Comparison of ENCODE assay signal across 2 cellular contexts in the genomic region with DNA sequence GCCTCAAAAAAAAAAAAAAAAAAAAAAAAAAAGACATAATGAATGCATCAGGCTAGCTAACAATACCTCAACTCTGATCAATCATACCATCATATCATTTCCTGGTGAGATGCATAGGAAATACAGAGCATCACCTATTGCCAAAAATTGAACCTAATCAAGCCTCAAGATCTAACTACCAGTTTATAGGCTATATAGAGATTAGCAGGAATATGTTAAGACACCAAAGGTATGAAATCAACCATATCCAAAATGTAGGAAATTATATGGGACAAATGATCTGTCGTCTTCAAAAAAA.
TF ChIP-seq lines count a peak whose summit lies in the region.

No MANE protein-coding gene starts in this region.

TF ChIP-seq in HEK293, 187 proteins besides CTCF, POLR2A, EP300 and RAD21 (continues in another document):
- TF ChIP-seq, protein P1, sequence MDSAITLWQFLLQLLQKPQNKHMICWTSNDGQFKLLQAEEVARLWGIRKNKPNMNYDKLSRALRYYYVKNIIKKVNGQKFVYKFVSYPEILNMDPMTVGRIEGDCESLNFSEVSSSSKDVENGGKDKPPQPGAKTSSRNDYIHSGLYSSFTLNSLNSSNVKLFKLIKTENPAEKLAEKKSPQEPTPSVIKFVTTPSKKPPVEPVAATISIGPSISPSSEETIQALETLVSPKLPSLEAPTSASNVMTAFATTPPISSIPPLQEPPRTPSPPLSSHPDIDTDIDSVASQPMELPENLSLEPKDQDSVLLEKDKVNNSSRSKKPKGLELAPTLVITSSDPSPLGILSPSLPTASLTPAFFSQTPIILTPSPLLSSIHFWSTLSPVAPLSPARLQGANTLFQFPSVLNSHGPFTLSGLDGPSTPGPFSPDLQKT (IDR thresholded peaks at IDR 0.05; ENCODE audit: borderline replicate concordance, low read depth, low read length), result no peak
- TF ChIP-seq ZNF335 (tag by site-specific recombination; conservative IDR thresholded peaks at IDR 0.05), result peak; percentile 91
- TF ChIP-seq, protein P2, sequence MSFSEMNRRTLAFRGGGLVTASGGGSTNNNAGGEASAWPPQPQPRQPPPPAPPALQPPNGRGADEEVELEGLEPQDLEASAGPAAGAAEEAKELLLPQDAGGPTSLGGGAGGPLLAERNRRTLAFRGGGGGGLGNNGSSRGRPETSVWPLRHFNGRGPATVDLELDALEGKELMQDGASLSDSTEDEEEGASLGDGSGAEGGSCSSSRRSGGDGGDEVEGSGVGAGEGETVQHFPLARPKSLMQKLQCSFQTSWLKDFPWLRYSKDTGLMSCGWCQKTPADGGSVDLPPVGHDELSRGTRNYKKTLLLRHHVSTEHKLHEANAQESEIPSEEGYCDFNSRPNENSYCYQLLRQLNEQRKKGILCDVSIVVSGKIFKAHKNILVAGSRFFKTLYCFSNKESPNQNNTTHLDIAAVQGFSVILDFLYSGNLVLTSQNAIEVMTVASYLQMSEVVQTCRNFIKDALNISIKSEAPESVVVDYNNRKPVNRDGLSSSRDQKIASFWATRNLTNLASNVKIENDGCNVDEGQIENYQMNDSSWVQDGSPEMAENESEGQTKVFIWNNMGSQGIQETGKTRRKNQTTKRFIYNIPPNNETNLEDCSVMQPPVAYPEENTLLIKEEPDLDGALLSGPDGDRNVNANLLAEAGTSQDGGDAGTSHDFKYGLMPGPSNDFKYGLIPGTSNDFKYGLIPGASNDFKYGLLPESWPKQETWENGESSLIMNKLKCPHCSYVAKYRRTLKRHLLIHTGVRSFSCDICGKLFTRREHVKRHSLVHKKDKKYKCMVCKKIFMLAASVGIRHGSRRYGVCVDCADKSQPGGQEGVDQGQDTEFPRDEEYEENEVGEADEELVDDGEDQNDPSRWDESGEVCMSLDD (tag by site-specific recombination; IDR thresholded peaks at IDR 0.05), result no peak
- TF ChIP-seq, protein P3, sequence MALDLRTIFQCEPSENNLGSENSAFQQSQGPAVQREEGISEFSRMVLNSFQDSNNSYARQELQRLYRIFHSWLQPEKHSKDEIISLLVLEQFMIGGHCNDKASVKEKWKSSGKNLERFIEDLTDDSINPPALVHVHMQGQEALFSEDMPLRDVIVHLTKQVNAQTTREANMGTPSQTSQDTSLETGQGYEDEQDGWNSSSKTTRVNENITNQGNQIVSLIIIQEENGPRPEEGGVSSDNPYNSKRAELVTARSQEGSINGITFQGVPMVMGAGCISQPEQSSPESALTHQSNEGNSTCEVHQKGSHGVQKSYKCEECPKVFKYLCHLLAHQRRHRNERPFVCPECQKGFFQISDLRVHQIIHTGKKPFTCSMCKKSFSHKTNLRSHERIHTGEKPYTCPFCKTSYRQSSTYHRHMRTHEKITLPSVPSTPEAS (tag by site-specific recombination; IDR thresholded peaks at IDR 0.05), result no peak
- TF ChIP-seq, protein P4, sequence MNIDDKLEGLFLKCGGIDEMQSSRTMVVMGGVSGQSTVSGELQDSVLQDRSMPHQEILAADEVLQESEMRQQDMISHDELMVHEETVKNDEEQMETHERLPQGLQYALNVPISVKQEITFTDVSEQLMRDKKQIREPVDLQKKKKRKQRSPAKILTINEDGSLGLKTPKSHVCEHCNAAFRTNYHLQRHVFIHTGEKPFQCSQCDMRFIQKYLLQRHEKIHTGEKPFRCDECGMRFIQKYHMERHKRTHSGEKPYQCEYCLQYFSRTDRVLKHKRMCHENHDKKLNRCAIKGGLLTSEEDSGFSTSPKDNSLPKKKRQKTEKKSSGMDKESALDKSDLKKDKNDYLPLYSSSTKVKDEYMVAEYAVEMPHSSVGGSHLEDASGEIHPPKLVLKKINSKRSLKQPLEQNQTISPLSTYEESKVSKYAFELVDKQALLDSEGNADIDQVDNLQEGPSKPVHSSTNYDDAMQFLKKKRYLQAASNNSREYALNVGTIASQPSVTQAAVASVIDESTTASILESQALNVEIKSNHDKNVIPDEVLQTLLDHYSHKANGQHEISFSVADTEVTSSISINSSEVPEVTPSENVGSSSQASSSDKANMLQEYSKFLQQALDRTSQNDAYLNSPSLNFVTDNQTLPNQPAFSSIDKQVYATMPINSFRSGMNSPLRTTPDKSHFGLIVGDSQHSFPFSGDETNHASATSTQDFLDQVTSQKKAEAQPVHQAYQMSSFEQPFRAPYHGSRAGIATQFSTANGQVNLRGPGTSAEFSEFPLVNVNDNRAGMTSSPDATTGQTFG (tag by site-specific recombination; IDR thresholded peaks at IDR 0.05; ENCODE audit: borderline replicate concordance), result no peak
- TF ChIP-seq, protein P5, sequence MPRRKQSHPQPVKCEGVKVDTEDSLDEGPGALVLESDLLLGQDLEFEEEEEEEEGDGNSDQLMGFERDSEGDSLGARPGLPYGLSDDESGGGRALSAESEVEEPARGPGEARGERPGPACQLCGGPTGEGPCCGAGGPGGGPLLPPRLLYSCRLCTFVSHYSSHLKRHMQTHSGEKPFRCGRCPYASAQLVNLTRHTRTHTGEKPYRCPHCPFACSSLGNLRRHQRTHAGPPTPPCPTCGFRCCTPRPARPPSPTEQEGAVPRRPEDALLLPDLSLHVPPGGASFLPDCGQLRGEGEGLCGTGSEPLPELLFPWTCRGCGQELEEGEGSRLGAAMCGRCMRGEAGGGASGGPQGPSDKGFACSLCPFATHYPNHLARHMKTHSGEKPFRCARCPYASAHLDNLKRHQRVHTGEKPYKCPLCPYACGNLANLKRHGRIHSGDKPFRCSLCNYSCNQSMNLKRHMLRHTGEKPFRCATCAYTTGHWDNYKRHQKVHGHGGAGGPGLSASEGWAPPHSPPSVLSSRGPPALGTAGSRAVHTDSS (tag by site-specific recombination; IDR thresholded peaks at IDR 0.05), result no peak
- no peak for TF ChIP-seq MEIS1 (CRISPR knock-in tag; IDR thresholded peaks at IDR 0.05; ENCODE audit: borderline replicate concordance)
- TF ChIP-seq, protein P6, sequence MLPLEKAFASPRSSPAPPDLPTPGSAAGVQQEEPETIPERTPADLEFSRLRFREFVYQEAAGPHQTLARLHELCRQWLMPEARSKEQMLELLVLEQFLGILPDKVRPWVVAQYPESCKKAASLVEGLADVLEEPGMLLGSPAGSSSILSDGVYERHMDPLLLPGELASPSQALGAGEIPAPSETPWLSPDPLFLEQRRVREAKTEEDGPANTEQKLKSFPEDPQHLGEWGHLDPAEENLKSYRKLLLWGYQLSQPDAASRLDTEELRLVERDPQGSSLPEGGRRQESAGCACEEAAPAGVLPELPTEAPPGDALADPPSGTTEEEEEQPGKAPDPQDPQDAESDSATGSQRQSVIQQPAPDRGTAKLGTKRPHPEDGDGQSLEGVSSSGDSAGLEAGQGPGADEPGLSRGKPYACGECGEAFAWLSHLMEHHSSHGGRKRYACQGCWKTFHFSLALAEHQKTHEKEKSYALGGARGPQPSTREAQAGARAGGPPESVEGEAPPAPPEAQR (tag by site-specific recombination; IDR thresholded peaks at IDR 0.05), result no peak
- no peak for TF ChIP-seq ZNF112 (tag by site-specific recombination; IDR thresholded peaks at IDR 0.05)
- no peak for TF ChIP-seq ZNF157 (tag by site-specific recombination; IDR thresholded peaks at IDR 0.05)
- no peak for TF ChIP-seq ZFP41 (tag by site-specific recombination; IDR thresholded peaks at IDR 0.05; ENCODE audit: borderline replicate concordance)
- no peak for TF ChIP-seq ZNF423 (tag by site-specific recombination; IDR thresholded peaks at IDR 0.05)
- no peak for TF ChIP-seq TRIM28 (IDR thresholded peaks at IDR 0.05; ENCODE audit: borderline replicate concordance, low read length)
- no peak for TF ChIP-seq ZSCAN16 (tag by site-specific recombination; IDR thresholded peaks at IDR 0.05)

TF ChIP-seq in GM12878, 131 proteins besides CTCF, POLR2A, EP300 and RAD21:
- TF ChIP-seq NFIC (IDR thresholded peaks at IDR 0.05; ENCODE audit: low read depth, low read length), result peak; percentile 42; the same call in 1 of the 2 replicates
- no peak for TF ChIP-seq CREB1 (IDR thresholded peaks at IDR 0.05; ENCODE audit: low read depth)
- TF ChIP-seq MTA3 (IDR thresholded peaks at IDR 0.05; ENCODE audit: borderline replicate concordance, low read length), result 0 out of 2 replicates have a peak, but pooled peaks have one; percentile 19
- TF ChIP-seq, protein P7, sequence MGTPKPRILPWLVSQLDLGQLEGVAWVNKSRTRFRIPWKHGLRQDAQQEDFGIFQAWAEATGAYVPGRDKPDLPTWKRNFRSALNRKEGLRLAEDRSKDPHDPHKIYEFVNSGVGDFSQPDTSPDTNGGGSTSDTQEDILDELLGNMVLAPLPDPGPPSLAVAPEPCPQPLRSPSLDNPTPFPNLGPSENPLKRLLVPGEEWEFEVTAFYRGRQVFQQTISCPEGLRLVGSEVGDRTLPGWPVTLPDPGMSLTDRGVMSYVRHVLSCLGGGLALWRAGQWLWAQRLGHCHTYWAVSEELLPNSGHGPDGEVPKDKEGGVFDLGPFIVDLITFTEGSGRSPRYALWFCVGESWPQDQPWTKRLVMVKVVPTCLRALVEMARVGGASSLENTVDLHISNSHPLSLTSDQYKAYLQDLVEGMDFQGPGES (IDR thresholded peaks at IDR 0.05), result no peak
- peak; percentile 4; the same call in 1 of the 2 replicates for TF ChIP-seq ZNF24 (IDR thresholded peaks at IDR 0.05)
- TF ChIP-seq PAX5 (IDR thresholded peaks at IDR 0.05; ENCODE audit: borderline replicate concordance, low read depth, low read length), result no peak
- no peak for TF ChIP-seq IKZF1 (conservative IDR thresholded peaks at IDR 0.05)
- 0 out of 2 replicates have a peak, but pooled peaks have one; percentile 5 for TF ChIP-seq NBN (IDR thresholded peaks at IDR 0.05)
- TF ChIP-seq, protein P8, sequence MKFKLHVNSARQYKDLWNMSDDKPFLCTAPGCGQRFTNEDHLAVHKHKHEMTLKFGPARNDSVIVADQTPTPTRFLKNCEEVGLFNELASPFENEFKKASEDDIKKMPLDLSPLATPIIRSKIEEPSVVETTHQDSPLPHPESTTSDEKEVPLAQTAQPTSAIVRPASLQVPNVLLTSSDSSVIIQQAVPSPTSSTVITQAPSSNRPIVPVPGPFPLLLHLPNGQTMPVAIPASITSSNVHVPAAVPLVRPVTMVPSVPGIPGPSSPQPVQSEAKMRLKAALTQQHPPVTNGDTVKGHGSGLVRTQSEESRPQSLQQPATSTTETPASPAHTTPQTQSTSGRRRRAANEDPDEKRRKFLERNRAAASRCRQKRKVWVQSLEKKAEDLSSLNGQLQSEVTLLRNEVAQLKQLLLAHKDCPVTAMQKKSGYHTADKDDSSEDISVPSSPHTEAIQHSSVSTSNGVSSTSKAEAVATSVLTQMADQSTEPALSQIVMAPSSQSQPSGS (IDR thresholded peaks at IDR 0.05; ENCODE audit: low read length), result 0 out of 2 replicates have a peak, but pooled peaks have one; percentile 29
- TF ChIP-seq, protein P9, sequence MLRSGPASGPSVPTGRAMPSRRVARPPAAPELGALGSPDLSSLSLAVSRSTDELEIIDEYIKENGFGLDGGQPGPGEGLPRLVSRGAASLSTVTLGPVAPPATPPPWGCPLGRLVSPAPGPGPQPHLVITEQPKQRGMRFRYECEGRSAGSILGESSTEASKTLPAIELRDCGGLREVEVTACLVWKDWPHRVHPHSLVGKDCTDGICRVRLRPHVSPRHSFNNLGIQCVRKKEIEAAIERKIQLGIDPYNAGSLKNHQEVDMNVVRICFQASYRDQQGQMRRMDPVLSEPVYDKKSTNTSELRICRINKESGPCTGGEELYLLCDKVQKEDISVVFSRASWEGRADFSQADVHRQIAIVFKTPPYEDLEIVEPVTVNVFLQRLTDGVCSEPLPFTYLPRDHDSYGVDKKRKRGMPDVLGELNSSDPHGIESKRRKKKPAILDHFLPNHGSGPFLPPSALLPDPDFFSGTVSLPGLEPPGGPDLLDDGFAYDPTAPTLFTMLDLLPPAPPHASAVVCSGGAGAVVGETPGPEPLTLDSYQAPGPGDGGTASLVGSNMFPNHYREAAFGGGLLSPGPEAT (IDR thresholded peaks at IDR 0.05; ENCODE audit: low read depth), result 0 out of 2 replicates have a peak, but pooled peaks have one; percentile 19
- no peak for TF ChIP-seq SPI1 (IDR thresholded peaks at IDR 0.05; ENCODE audit: borderline replicate concordance, insufficient read depth, low read depth, low read length)
- TF ChIP-seq MYB (IDR thresholded peaks at IDR 0.05; ENCODE audit: borderline replicate concordance, low read depth, low read length), result no peak
